1 cellular context compared by ENCODE assay signal in the genomic region with DNA sequence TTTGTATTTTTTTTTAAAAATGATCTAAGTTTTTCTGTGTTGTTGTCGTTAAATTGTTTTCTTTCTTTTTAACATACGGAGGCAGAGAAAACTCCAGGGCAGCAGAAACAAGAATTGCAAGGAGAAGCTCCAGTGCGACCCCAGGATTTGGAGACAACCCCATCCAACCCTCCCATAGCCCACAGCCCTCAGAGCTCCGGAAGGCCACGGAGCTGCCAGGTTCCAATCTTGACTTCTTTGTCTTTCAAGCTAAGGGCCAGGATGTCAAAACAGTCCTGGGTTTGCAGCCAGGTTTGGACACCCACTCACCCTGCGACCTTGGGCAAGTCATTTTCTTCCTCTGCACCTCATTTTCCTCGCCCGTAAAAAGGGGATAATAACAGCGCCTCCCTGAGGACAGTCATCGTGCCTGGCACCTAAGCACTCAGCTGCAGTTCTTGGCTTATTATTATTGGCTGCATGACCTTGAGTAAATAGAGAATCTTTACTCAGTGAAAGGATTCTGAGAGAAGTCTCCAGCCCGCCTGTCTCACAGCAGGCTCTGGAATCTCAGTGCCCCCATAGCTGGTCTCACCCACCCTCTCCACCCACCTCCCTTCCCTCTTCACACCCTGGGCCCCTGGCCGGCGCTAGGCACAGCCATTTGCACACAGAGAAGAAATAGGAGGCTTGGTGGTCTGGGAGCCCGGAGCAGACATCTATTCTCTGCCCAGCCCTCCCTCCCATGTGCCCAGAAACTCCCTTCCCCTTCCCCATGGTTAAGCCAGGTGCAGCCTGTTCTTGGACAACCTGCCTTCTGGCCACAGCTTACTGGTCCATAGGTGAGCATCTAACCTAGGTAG.
TF ChIP-seq lines count a peak whose summit lies in the region.

No MANE protein-coding gene starts in this region.

TF ChIP-seq in SK-N-SH, 30 proteins besides CTCF, POLR2A, EP300 and RAD21 (continued from another document):
- TF ChIP-seq ZBTB33 (IDR thresholded peaks at IDR 0.05; ENCODE audit: borderline replicate concordance, low read depth) = no peak
